In the genomic region with DNA sequence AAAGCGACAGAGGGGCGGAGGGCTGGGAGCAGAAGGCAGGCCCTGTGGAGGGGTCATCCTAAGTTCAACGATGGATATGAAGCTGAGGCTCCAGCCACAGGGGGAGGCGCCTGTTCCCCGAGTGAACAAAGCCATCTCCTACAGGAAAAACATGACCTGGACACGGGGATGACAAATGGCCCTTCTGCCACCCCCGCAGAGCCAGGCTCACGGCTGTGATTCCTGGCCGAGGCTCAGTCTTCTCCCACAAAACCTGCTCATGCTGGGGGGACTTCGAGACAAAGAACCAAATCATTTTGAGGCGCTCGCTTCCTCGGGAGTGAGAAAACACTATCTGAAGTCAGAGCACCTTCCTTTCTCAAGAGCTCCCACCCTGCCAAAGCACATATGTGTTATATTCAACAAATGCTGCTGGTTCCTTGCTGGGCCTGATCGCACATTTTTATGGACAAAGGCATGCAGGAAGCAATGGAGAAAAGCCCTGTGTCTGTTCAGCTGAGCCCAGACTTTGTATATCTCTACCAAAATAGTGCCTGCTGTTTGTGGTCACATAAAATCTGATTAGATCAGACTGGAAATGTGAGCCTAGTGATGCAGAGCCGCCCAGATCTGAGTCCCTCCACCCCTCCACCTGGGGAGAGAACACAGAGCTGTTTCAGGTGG, we compare ENCODE assay signal across 8 cellular contexts.
DNase-seq lines count a peak whose midpoint lies in the region; ATAC-seq and TF ChIP-seq lines count a peak whose summit lies in the region.

No MANE protein-coding gene starts in this region.

- H3K27ac Mint-ChIP-seq in nephron progenitor cell: peak overlapping the region; percentile 99
- H3K27ac Mint-ChIP-seq in activated T-cell treated with anti-CD3 and anti-CD28 coated beads, Interleukin-2, amount 50 U/mL, for 24 hours: no peak overlapping the region

- H3K9me3 Mint-ChIP-seq in nephron progenitor cell: no peaks in the 10 kb centered on the region
- no peaks in the 10 kb centered on the region for H3K9me3 Mint-ChIP-seq in activated T-cell treated with anti-CD3 and anti-CD28 coated beads, Interleukin-2, amount 50 U/mL, for 24 hours

- H3K4me3 ChIP-seq in coronary artery: no peak overlapping the region

- H3K4me1 Mint-ChIP-seq in nephron progenitor cell: peaks cover 96% of the 10 kb centered on the region
- peaks cover 4% of the 10 kb centered on the region for H3K4me1 Mint-ChIP-seq in activated T-cell treated with anti-CD3 and anti-CD28 coated beads, Interleukin-2, amount 50 U/mL, for 24 hours (ENCODE audit: low read depth)

- H3K27ac ChIP-seq in coronary artery: peak overlapping the region; percentile 19 to 84

- peak overlapping the region; percentile 63 for H3K4me3 Mint-ChIP-seq in nephron progenitor cell
- H3K4me3 Mint-ChIP-seq in activated T-cell treated with anti-CD3 and anti-CD28 coated beads, Interleukin-2, amount 50 U/mL, for 24 hours: no peak overlapping the region

- peak; percentile 40 for ATAC-seq in GM21717 (IDR thresholded peaks at IDR 0.05; ENCODE audit: unreplicated experiment)

- no peak for TF ChIP-seq CTCF in coronary artery (IDR thresholded peaks at IDR 0.05)
- TF ChIP-seq CTCF in nephron progenitor cell (IDR thresholded peaks at IDR 0.05): no peak

- peaks cover 42% of the 10 kb centered on the region for H3K36me3 Mint-ChIP-seq in nephron progenitor cell (ENCODE audit: low read depth)
- no peaks in the 10 kb centered on the region for H3K36me3 Mint-ChIP-seq in activated T-cell treated with anti-CD3 and anti-CD28 coated beads, Interleukin-2, amount 50 U/mL, for 24 hours (ENCODE audit: low read depth)

- DNase-seq in NCI-H2107 (lab: John Stamatoyannopoulos, UW): peak; percentile 81
- DNase-seq in coronary artery (ENCODE audit: low spot score): no peak
- DNase-seq in nephron progenitor cell: peak; percentile 62
- DNase-seq in epidermal melanocyte (ENCODE audit: insufficient read length, low spot score): no peak
- no peak for DNase-seq in HUDEP-2 (lab: John Stamatoyannopoulos, UW; ENCODE audit: unreplicated experiment in 76 of 76)
- DNase-seq in activated T-cell treated with anti-CD3 and anti-CD28 coated beads, Interleukin-2, amount 50 U/mL, for 24 hours: no peak
- DNase-seq in MV-4-11 (lab: John Stamatoyannopoulos, UW): no peak

- H3K27me3 Mint-ChIP-seq in nephron progenitor cell (ENCODE audit: low read depth, poor library complexity): peaks cover 2% of the 10 kb centered on the region
- H3K27me3 Mint-ChIP-seq in activated T-cell treated with anti-CD3 and anti-CD28 coated beads, Interleukin-2, amount 50 U/mL, for 24 hours: peaks cover 22% of the 10 kb centered on the region

Comparison
In these comparisons a context has a peak if more than half of its experiments do, and no peak if none do; other contexts are left out.
1. DNase-seq: peak in NCI-H2107 (single experiment) and nephron progenitor cell (single experiment); none in coronary artery (single experiment), epidermal melanocyte (single experiment), HUDEP-2 (0 of 76), activated T-cell treated with anti-CD3 and anti-CD28 coated beads, Interleukin-2, amount 50 U/mL, for 24 hours (single experiment) and MV-4-11 (single experiment).